ENCODE assay signal across 8 cellular contexts in genomic region chr11:65612691-65613090, GRCh38. TPM values are rescaled to one million over a fixed set of nuclear protein-coding genes. Genes with fewer than 3 reads are reported as not detected.
DNase-seq lines count a peak whose midpoint lies in the region; TF ChIP-seq lines count a peak whose summit lies in the region.

No MANE protein-coding gene starts in this region.

- TF ChIP-seq CTCF in AG09309 (IDR thresholded peaks at IDR 0.05; ENCODE audit: control insufficient read depth, insufficient read depth, low read depth, low read length, missing control alignments) (no peak), LNCaP clone FGC (IDR thresholded peaks at IDR 0.05; ENCODE audit: control insufficient read depth, extremely low read depth, insufficient read depth) (no peak), coronary artery (IDR thresholded peaks at IDR 0.05) (no peak), neural crest cell (conservative IDR thresholded peaks at IDR 0.05) (no peak)

- H3K4me3 ChIP-seq in AG09309 (ENCODE audit: control insufficient read depth, low read depth, low read length): peak overlapping the region; percentile 76
- H3K4me3 ChIP-seq in LNCaP clone FGC (ENCODE audit: low read depth, low read length): peak overlapping the region; percentile 98
- peak overlapping the region; percentile 83 for H3K4me3 ChIP-seq in coronary artery

- no peak overlapping the region for H3K27ac Mint-ChIP-seq in neural crest cell (ENCODE audit: unreplicated experiment)

- H3K4me3 Mint-ChIP-seq in neural crest cell: peak overlapping the region; percentile 87

- peak overlapping the region in 1 of 2 donors; percentile 93 for H3K27ac ChIP-seq in coronary artery

- H3K9me3 Mint-ChIP-seq in neural crest cell: no peaks in the 10 kb centered on the region

- H3K27me3 Mint-ChIP-seq in neural crest cell (ENCODE audit: low read depth): no peaks in the 10 kb centered on the region

- H3K4me1 Mint-ChIP-seq in neural crest cell: peaks cover 53% of the 10 kb centered on the region

- DNase-seq in AG09309 (ENCODE audit: low read depth): no peak
- no peak for DNase-seq in LNCaP clone FGC (ENCODE audit: low read depth)
- DNase-seq in coronary artery (ENCODE audit: low spot score): no peak
- no peak for DNase-seq in neural crest cell (ENCODE audit: low read depth, low spot score)
- DNase-seq in COLO829 (ENCODE audit: low spot score): no peak
- DNase-seq in SKM-1 (lab: John Stamatoyannopoulos, UW; ENCODE audit: unreplicated experiment): no peak
- DNase-seq in stimulated activated CD4-positive, alpha-beta T cell treated with anti-CD3 and anti-CD28 coated beads, Interleukin-1b, Interleukin-23, amount 100 ng/mL, for 48 hours: no peak
- DNase-seq in cortex of kidney (lab: John Stamatoyannopoulos, UW): no peak

- no peaks in the 10 kb centered on the region for H3K36me3 Mint-ChIP-seq in neural crest cell (ENCODE audit: low read depth)

RNA-seq across cellular contexts. Expression of gene MAP3K11, which starts 1.3 kb away (rescaled TPM):
- 88.3 and 94.0 TPM in 2 replicates for total RNA-seq in neural crest cell

RNA-seq across cellular contexts. Expression of gene PCNX3, which starts 2.9 kb away (rescaled TPM):
- total RNA-seq in neural crest cell: 58.2 and 58.9 TPM in 2 replicates

RNA-seq across cellular contexts. Expression of gene KCNK7, which starts 17.1 kb away (rescaled TPM):
- total RNA-seq in neural crest cell: 1.0 and 1.1 TPM in 2 replicates

RNA-seq across cellular contexts. Expression of gene SIPA1, which starts 25.2 kb away (rescaled TPM):
- 17.5 and 23.6 TPM in 2 replicates for total RNA-seq in neural crest cell

RNA-seq across cellular contexts. Expression of gene EHBP1L1, which starts 36.8 kb away (rescaled TPM):
- total RNA-seq in neural crest cell: 13.6 and 15.3 TPM in 2 replicates
